Comparison of ENCODE assay signal across 15 cellular contexts in the genomic region with DNA sequence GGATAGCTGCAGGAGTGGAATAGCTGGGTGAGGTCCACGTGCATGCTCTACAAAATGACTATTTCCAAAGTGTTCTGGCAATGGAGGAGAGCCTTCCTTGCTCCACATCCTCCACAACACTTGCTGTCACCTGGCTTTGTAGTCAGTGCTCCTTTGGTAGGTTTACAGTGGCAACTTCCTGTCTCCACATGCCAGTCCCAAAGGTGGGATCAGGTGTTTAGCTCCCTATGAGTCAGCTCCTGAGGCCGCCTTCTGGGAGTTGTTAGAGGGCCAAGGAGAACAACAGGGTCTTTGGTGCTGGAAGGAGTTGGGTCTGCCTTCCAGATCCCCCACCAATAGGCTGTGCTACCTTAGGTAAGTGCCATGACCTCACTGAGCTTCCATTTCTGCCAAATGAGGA. TPM values are rescaled to one million over a fixed set of nuclear protein-coding genes. Genes with fewer than 3 reads are reported as not detected.
A peak's percentile ranks its signal among the peaks of the same experiment; 100 is the strongest.
DNase-seq lines count a peak whose midpoint lies in the region; ATAC-seq and TF ChIP-seq lines count a peak whose summit lies in the region.
"Had no signal": no experiment of that assay in that cellular context is flagged by ENCODE, and none has a peak within 500 bp of the region (broad histone marks: within the 10 kb centered on the region; RNA-seq: fewer than 3 reads in every experiment).

No MANE protein-coding gene starts in this region.

- H3K36me3 ChIP-seq in mesenchymal stem cell (ENCODE audit: control insufficient read depth in 1 of 2, insufficient read depth in 2 of 2, low read depth in 1 of 2, low read length in 2 of 2) (no peaks in the 10 kb centered on the region), vagina (no peaks in the 10 kb centered on the region)

- H3K4me3 ChIP-seq in mesenchymal stem cell (ENCODE audit: insufficient read depth in 1 of 2, low read depth in 1 of 2, low read length in 2 of 2) (no peak overlapping the region), vagina (no peak overlapping the region)
- H3K4me3 ChIP-seq: GM23338 had no signal

- H2AK5ac ChIP-seq in mesenchymal stem cell (ENCODE audit: low read length, severe bottlenecking), result no peak overlapping the region

- no peaks in the 10 kb centered on the region for H3K9me3 ChIP-seq in mesenchymal stem cell (ENCODE audit: control insufficient read depth, low read length)
- H3K9me3 ChIP-seq in vagina, result no peaks in the 10 kb centered on the region

- H3K4me3 Mint-ChIP-seq in chondrocyte (ENCODE audit: unreplicated experiment), result no peak overlapping the region
- H3K4me3 Mint-ChIP-seq: B cell; CD4-positive, alpha-beta T cell; GM23338; H9 had no signal

- H2BK120ac ChIP-seq in mesenchymal stem cell (ENCODE audit: low read depth, low read length), result no peak overlapping the region

- H2BK15ac ChIP-seq in mesenchymal stem cell (ENCODE audit: low read depth, poor library complexity, severe bottlenecking), result no peak overlapping the region

- no peak for TF ChIP-seq POLR2A in vagina (IDR thresholded peaks at IDR 0.05)

- H3K14ac ChIP-seq in mesenchymal stem cell (ENCODE audit: low read length in 2 of 2), result no peak overlapping the region

- H3K4me1 ChIP-seq in mesenchymal stem cell (ENCODE audit: control insufficient read depth, insufficient read depth, low read depth, low read length) (peaks cover 16% of the 10 kb centered on the region), vagina (peaks cover 14% of the 10 kb centered on the region)

- H3K36me3 Mint-ChIP-seq in chondrocyte (ENCODE audit: low read depth), result peaks cover 1% of the 10 kb centered on the region

- H2BK5ac ChIP-seq in mesenchymal stem cell (ENCODE audit: low read depth, low read length, poor library complexity, severe bottlenecking), result no peak overlapping the region

- H3K4me2 ChIP-seq in mesenchymal stem cell (ENCODE audit: low read length, poor library complexity, severe bottlenecking), result no peak overlapping the region

- peaks cover 25% of the 10 kb centered on the region for H3K4me1 Mint-ChIP-seq in chondrocyte (ENCODE audit: low read depth)

- intact Hi-C loops in Right ventricle myocardium inferior (cut with DNase I), result no loop called here
- intact Hi-C loops in left ventricle myocardium superior (cut with micrococcal nuclease), result no loop called here
- intact Hi-C loops in vagina (cut with DNase I), result no loop called here

- DNase-seq in Right ventricle myocardium inferior (ENCODE audit: missing footprints) (peak; percentile 15), left ventricle myocardium superior (no peak), chondrocyte (ENCODE audit: low spot score) (peak; percentile 24), mesenchymal stem cell (no peak), putamen (ENCODE audit: low spot score) (no peak), vagina (ENCODE audit: extremely low spot score in 2 of 2) (no peak)
- DNase-seq in stimulated activated CD4-positive, alpha-beta T cell treated with anti-CD3 and anti-CD28 coated beads, Interleukin-4, amount 100 ng/mL, for 24 hours, result no peak
- DNase-seq: C1 segment of cervical spinal cord; Calu3; CD4-positive, alpha-beta T cell; DND-41; GDM1; H9 had no signal

- H4K91ac ChIP-seq in mesenchymal stem cell (ENCODE audit: low read length), result peak overlapping the region; percentile 72

- WGBS in mesenchymal stem cell, result 92% methylated on average over 2 of the region's 2 CpGs

- H2AFZ ChIP-seq in mesenchymal stem cell (ENCODE audit: low read depth, low read length), result no peak overlapping the region
- H2AFZ ChIP-seq: GM23338 had no signal

- no peak for TF ChIP-seq CTCF in chondrocyte (IDR thresholded peaks at IDR 0.05)
- no peak for TF ChIP-seq CTCF in vagina (IDR thresholded peaks at IDR 0.05)

- ATAC-seq in Right ventricle myocardium inferior (no peak), left ventricle myocardium superior (no peak)
- ATAC-seq: GM23338 had no signal

- H3K27ac ChIP-seq in mesenchymal stem cell (ENCODE audit: low read length, poor library complexity, severe bottlenecking) (no peak overlapping the region), vagina (no peak overlapping the region)

- no peaks in the 10 kb centered on the region for H3K9me3 Mint-ChIP-seq in chondrocyte (ENCODE audit: low read depth)
- H3K9me3 Mint-ChIP-seq: GM23338, H9 had no signal

- H2BK12ac ChIP-seq in mesenchymal stem cell (ENCODE audit: low read length in 2 of 2), result no peak overlapping the region

- H3K9ac ChIP-seq in mesenchymal stem cell (ENCODE audit: low read length), result no peak overlapping the region

- H4K8ac ChIP-seq in mesenchymal stem cell (ENCODE audit: low read length), result no peak overlapping the region

- H3K27me3 Mint-ChIP-seq in chondrocyte (ENCODE audit: low read depth), result no peaks in the 10 kb centered on the region
- H3K27me3 Mint-ChIP-seq: B cell had no signal

- no peak overlapping the region for H3K23ac ChIP-seq in mesenchymal stem cell (ENCODE audit: low read length in 2 of 2)

- no peak overlapping the region for H3K27ac Mint-ChIP-seq in chondrocyte (ENCODE audit: unreplicated experiment)
- H3K27ac Mint-ChIP-seq: B cell; CD4-positive, alpha-beta T cell; GM23338; H9 had no signal

- H3K27me3 ChIP-seq in mesenchymal stem cell (ENCODE audit: control insufficient read depth in 1 of 2, insufficient read depth in 1 of 2, low read length in 2 of 2) (peaks cover 0 to 20% of the 10 kb centered on the region in 2 experiments), vagina (no peaks in the 10 kb centered on the region)

- peak overlapping the region in 1 of 2 experiments; percentile 12 for H3K18ac ChIP-seq in mesenchymal stem cell (ENCODE audit: low read depth in 1 of 2, low read length in 2 of 2)

- no peak overlapping the region for H3K4ac ChIP-seq in mesenchymal stem cell (ENCODE audit: low read depth in 1 of 2, low read length in 2 of 2)

- H3K79me1 ChIP-seq in mesenchymal stem cell (replicated peaks; ENCODE audit: low read length, poor library complexity, severe bottlenecking), result no peaks in the 10 kb centered on the region

RNA-seq across cellular contexts. Expression of gene LIMD1, which starts 15.3 kb away (rescaled TPM):
- total RNA-seq in Right ventricle myocardium inferior (34.1 TPM), left ventricle myocardium superior (31.9 TPM), chondrocyte (20.0 to 32.0 TPM (median 29.6 TPM) in 3 replicates), vagina (16.2 TPM)
- polyA plus RNA-seq in mesenchymal stem cell (2013, experiment 1 of 2), result 9.4 TPM
- polyA plus RNA-seq in mesenchymal stem cell (2013, experiment 2 of 2), result 8.4 TPM

Comparison
In these comparisons a context has a peak if more than half of its experiments do, and no peak if none do; other contexts are left out.
1. DNase-seq: peak in Right ventricle myocardium inferior (single experiment) and chondrocyte (single experiment); none in left ventricle myocardium superior (single experiment), mesenchymal stem cell (single experiment), putamen (single experiment), vagina (0 of 2) and stimulated activated CD4-positive, alpha-beta T cell treated with anti-CD3 and anti-CD28 coated beads, Interleukin-4, amount 100 ng/mL, for 24 hours (single experiment).